Comparison of ENCODE assay signal across 33 cellular contexts in genomic region chr10:76487582-76487981, GRCh38.
"Had no signal": no experiment of that assay in that cellular context is flagged by ENCODE, and none has a peak within 500 bp of the region (broad histone marks: within the 10 kb centered on the region; RNA-seq: fewer than 3 reads in every experiment).

No MANE protein-coding gene starts in this region.

- H3K36me3 ChIP-seq: adrenal gland, ascending aorta, brain microvascular endothelial cell, cardiac muscle cell had no signal

- DNase-seq: activated effector memory CD4-positive, alpha-beta T cell treated with anti-CD3 and anti-CD28 coated beads, Interleukin-2, amount 50 U/mL, for 16 hours; activated effector memory CD4-positive, alpha-beta T cell treated with Interleukin-2 at 50 U/mL for 16 hours; activated gamma-delta T cell; activated gamma-delta T cell treated with Interleukin-2 at 50 U/mL for 16 hours; activated naive CD4-positive, alpha-beta T cell; activated naive CD4-positive, alpha-beta T cell treated with anti-CD3 and anti-CD28 coated beads for 36 hours; activated naive CD4-positive, alpha-beta T cell treated with anti-CD3 and anti-CD28 coated beads, Interleukin-2, amount 10 ng/mL, durations not matched to agents 7 days and 5 days; activated naive CD4-positive, alpha-beta T cell treated with anti-CD3 and anti-CD28 coated beads, Interleukin-2, amount 50 U/mL, for 16 hours; activated naive CD4-positive, alpha-beta T cell treated with Interleukin-2 at 50 U/mL for 16 hours; activated naive CD8-positive, alpha-beta T cell treated with anti-CD3 and anti-CD28 coated beads for 36 hours; activated naive CD8-positive, alpha-beta T cell treated with anti-CD3 and anti-CD28 coated beads, Interleukin-2, amount 10 ng/mL, durations not matched to agents 7 days and 5 days; activated naive CD8-positive, alpha-beta T cell treated with anti-CD3 and anti-CD28 coated beads, Interleukin-2, amount 50 U/mL, for 24 hours; activated T-cell treated with anti-CD3 and anti-CD28 coated beads, Interleukin-2, amount 50 U/mL, for 24 hours; activated T-cell treated with anti-CD3 and anti-CD28 coated beads, Interleukin-2, amount 50 U/mL, for 4 hours; activated T-cell treated with anti-CD3 and anti-CD28 coated beads, Interleukin-2, amount 50 U/mL, for 48 hours; activated T-cell treated with anti-CD3 and anti-CD28 coated beads, Interleukin-2, amount 50 U/mL, for 72 hours; adrenal gland; amniotic stem cell; amygdala; anterior cingulate cortex; aorta; body of pancreas; brain microvascular endothelial cell; caudate nucleus; central memory CD4-positive, alpha-beta T cell; cerebellar nuclear complex had no signal

- H3K27me3 ChIP-seq: adrenal gland, ascending aorta, body of pancreas, brain microvascular endothelial cell, breast epithelium, cardiac muscle cell had no signal

- FAIRE-seq: astrocyte, bronchial epithelial cell had no signal

- ATAC-seq: activated naive CD4-positive, alpha-beta T cell treated with anti-CD3 and anti-CD28 coated beads, Interleukin-2, amount 50 U/mL, for 72 hours; activated naive CD8-positive, alpha-beta T cell treated with anti-CD3 and anti-CD28 coated beads, Interleukin-2, amount 50 U/mL, for 24 hours; activated T-cell treated with anti-CD3 and anti-CD28 coated beads, Interleukin-2, amount 50 U/mL, for 4 hours; activated T-cell treated with anti-CD3 and anti-CD28 coated beads, Interleukin-2, amount 50 U/mL, for 72 hours; activated T-helper 17 cell treated with anti-CD3 and anti-CD28 coated beads, Interleukin-2, amount 50 U/mL, for 72 hours; body of pancreas had no signal

- H3K9me3 ChIP-seq: body of pancreas had no signal

- H3K4me1 ChIP-seq: adrenal gland, breast epithelium had no signal

- H3K4me3 ChIP-seq: adrenal gland, ascending aorta, body of pancreas, breast epithelium, cardiac muscle cell had no signal

- H3K27ac ChIP-seq: adrenal gland, ascending aorta, body of pancreas, brain microvascular endothelial cell, breast epithelium, cardiac muscle cell had no signal
